8 cellular contexts compared by ENCODE assay signal in genomic region chr1:91021686-91022517, GRCh38. TPM values are rescaled to one million over a fixed set of nuclear protein-coding genes. Genes with fewer than 3 reads are reported as not detected.
DNase-seq lines count a peak whose midpoint lies in the region; ATAC-seq and TF ChIP-seq lines count a peak whose summit lies in the region.

TSS of gene ZNF644 (minus strand) at chr1:91022035. CDS start at chr1:90982353, 39,682 bp downstream.

- POLR2A ChIA-PET in Panc1 (lab: Charles Lee) = interaction anchor here (0.6 to 0.7 kb wide), 4 partner anchors 57 to 366 kb away, joined by 3 to 9 read pairs (median 4); no protein-coding TSS in a partner anchor

- H3K9me3 ChIP-seq in Panc1 (ENCODE audit: control insufficient read depth, insufficient read depth, low read depth, low read length) (no peaks in the 10 kb centered on the region), muscle layer of colon (ENCODE audit: low read length) (no peaks in the 10 kb centered on the region)

- H3K27me3 ChIP-seq in Panc1 (ENCODE audit: control insufficient read depth, insufficient read depth, low read length) = no peaks in the 10 kb centered on the region
- H3K27me3 ChIP-seq in muscle layer of colon (ENCODE audit: control insufficient read depth in 1 of 2, insufficient read depth in 2 of 2, low read length in 2 of 2) = no peaks in the 10 kb centered on the region

- H3K36me3 Mint-ChIP-seq in activated T-cell treated with anti-CD3 and anti-CD28 coated beads, Interleukin-2, amount 50 U/mL, for 4 hours (ENCODE audit: insufficient read depth) = peaks cover 2% of the 10 kb centered on the region

- H3K27me3 Mint-ChIP-seq in activated T-cell treated with anti-CD3 and anti-CD28 coated beads, Interleukin-2, amount 50 U/mL, for 4 hours (ENCODE audit: low read depth) = no peaks in the 10 kb centered on the region

- H3K4me1 ChIP-seq in Panc1 (ENCODE audit: control insufficient read depth, insufficient read depth, low read length) (peaks cover 40% of the 10 kb centered on the region), muscle layer of colon (ENCODE audit: insufficient read depth, low read length) (peaks cover 28% of the 10 kb centered on the region)

- BruUV-seq in Panc1 (replicated peaks; lab: Mats Ljungman, UMichigan) = no TSS peak

- H3K27ac ChIP-seq in Panc1 (ENCODE audit: low read length) (peak within 1 kb of the TSS; percentile 98), muscle layer of colon (ENCODE audit: low read depth, low read length) (peak within 1 kb of the TSS; percentile 86)

- CTCF ChIA-PET in Panc1 (lab: Charles Lee) = interaction anchor here (0.6 to 1.0 kb wide), 2 partner anchors 300 to 1259 kb away, joined by 3 to 5 read pairs; no protein-coding TSS in a partner anchor

- H3K4me3 Mint-ChIP-seq in activated T-cell treated with anti-CD3 and anti-CD28 coated beads, Interleukin-2, amount 50 U/mL, for 4 hours = peak within 1 kb of the TSS; percentile 94

- H3K9me3 Mint-ChIP-seq in activated T-cell treated with anti-CD3 and anti-CD28 coated beads, Interleukin-2, amount 50 U/mL, for 4 hours = no peaks in the 10 kb centered on the region

- H3K36me3 ChIP-seq in Panc1 (ENCODE audit: control insufficient read depth, insufficient read depth, low read length) (peaks cover 5% of the 10 kb centered on the region; the same call in 1 of the 2 replicates), muscle layer of colon (ENCODE audit: insufficient read depth, low read length) (no peaks in the 10 kb centered on the region)

- H3K4me3 ChIP-seq in Panc1 (ENCODE audit: low read depth in 2 of 2, low read length in 2 of 2) (peak within 1 kb of the TSS; percentile 63 to 93), muscle layer of colon (ENCODE audit: low read depth in 1 of 2, low read length in 2 of 2) (peak within 1 kb of the TSS; percentile 87 to 92)

- in situ Hi-C loops in KBM-7 (cut with MboI; ENCODE audit: low pct_unique_long_range_greater_than_20kb, low sequenced_read_pairs) (no loop called here), Panc1 (cut with HindIII; ENCODE audit: low pct_unique_long_range_greater_than_20kb, low sequenced_read_pairs) (no loop called here)

- H3K9ac ChIP-seq in muscle layer of colon (ENCODE audit: low read length) = peak within 1 kb of the TSS; percentile 84

- ATAC-seq in GM21723 (IDR thresholded peaks at IDR 0.05; ENCODE audit: unreplicated experiment) (peak; percentile 75), Panc1 (peak; percentile 93), esophagus mucosa (peak; percentile 95)
- ATAC-seq in activated T-cell treated with anti-CD3 and anti-CD28 coated beads, Interleukin-2, amount 50 U/mL, for 4 hours = peak; percentile 83 to 86

- H3K4me1 Mint-ChIP-seq in activated T-cell treated with anti-CD3 and anti-CD28 coated beads, Interleukin-2, amount 50 U/mL, for 4 hours (ENCODE audit: low read depth) = peaks cover 61% of the 10 kb centered on the region

- peak; percentile 90 for DNase-seq in DMS79 (lab: John Stamatoyannopoulos, UW)
- peak; percentile 94 for DNase-seq in KBM-7
- peak; percentile 85 for DNase-seq in Panc1 (ENCODE audit: low read depth, low spot score)
- DNase-seq in activated T-cell treated with anti-CD3 and anti-CD28 coated beads, Interleukin-2, amount 50 U/mL, for 4 hours = peak; percentile 82
- DNase-seq in stimulated activated CD8-positive, alpha-beta memory T cell treated with anti-CD3 and anti-CD28 coated beads, Interleukin-7, amount 100 ng/mL, for 24 hours (ENCODE audit: low read depth) = peak; percentile 81

- no peak for TF ChIP-seq CTCF in Panc1 (IDR thresholded peaks at IDR 0.05)

- intact Hi-C loops in Panc1 (cut with micrococcal nuclease; ENCODE audit: unreplicated experiment) = no loop called here

RNA-seq across cellular contexts. Expression of gene ZNF644, which starts in this region (rescaled TPM):
- total RNA-seq in Panc1 (2021; ENCODE audit: unreplicated experiment) (74.2 TPM), esophagus mucosa (27.1 TPM)
- 21.7 TPM for polyA plus RNA-seq in Panc1 (2012; ENCODE audit: insufficient read length)
- 10 to 100 TPM; 43.2 to 46.2 (median 44.2) TPM for total RNA-seq in activated T-cell treated with anti-CD3 and anti-CD28 coated beads, Interleukin-2, amount 50 U/mL, for 4 hours

Comparison
In these comparisons a context has a peak if more than half of its experiments do, and no peak if none do; other contexts are left out.
1. Peak in every context shown above with its lines: DNase-seq, ATAC-seq, H3K4me3 ChIP-seq and H3K27ac ChIP-seq.